Comparison of ENCODE assay signal across 11 cellular contexts in genomic region chr7:4338556-4338955, GRCh38.
"Had no signal": no experiment of that assay in that cellular context is flagged by ENCODE, and none has a peak within 500 bp of the region (broad histone marks: within the 10 kb centered on the region; RNA-seq: fewer than 3 reads in every experiment).

No MANE protein-coding gene starts in this region.

- H3K9ac ChIP-seq: GM23248 had no signal

- H2AFZ ChIP-seq: GM23248, GM23338 had no signal

- H3K9me3 ChIP-seq: HAP-1 had no signal

- ATAC-seq: GM23338, HCT116 had no signal

- H3K4me3 ChIP-seq: GM23248, GM23338, HAP-1 had no signal

- H3K27ac ChIP-seq: GM23248 had no signal

- H3K4me1 ChIP-seq: HAP-1 had no signal

- H3K36me3 ChIP-seq: HAP-1 had no signal

- H3K4me2 ChIP-seq: GM23338 had no signal

- FAIRE-seq: H1, H54 had no signal

- DNase-seq: GM23248, GOT3, H7, H9, HCEC 1CT, HFFc6 had no signal
